ENCODE assay signal across 24 cellular contexts in genomic region chr14:61391119-61391518, GRCh38.
A peak's percentile ranks its signal among the peaks of the same experiment; 100 is the strongest.
DNase-seq lines count a peak whose midpoint lies in the region; ATAC-seq and TF ChIP-seq lines count a peak whose summit lies in the region.
"Had no signal": no experiment of that assay in that cellular context is flagged by ENCODE, and none has a peak within 500 bp of the region (broad histone marks: within the 10 kb centered on the region; RNA-seq: fewer than 3 reads in every experiment).

No MANE protein-coding gene starts in this region.

- BruUV-seq in PC-9 (replicated peaks; lab: Mats Ljungman, UMichigan): no TSS peak

- CTCF ChIA-PET in activated CD4-positive, alpha-beta T cell treated with anti-CD3 and anti-CD28 coated beads for 36 hours (lab: Charles Lee): interaction anchor here (0.6 to 1.9 kb wide), 5 partner anchors 9 to 468 kb away, joined by 3 to 9 read pairs (median 3); no protein-coding TSS in a partner anchor
- CTCF ChIA-PET in CD4-positive, alpha-beta T cell (lab: Charles Lee): interaction anchor here (1.2 kb wide), 1 partner anchor 12 kb away, joined by 3 read pairs; no protein-coding TSS in a partner anchor
- CTCF ChIA-PET in PC-9 (lab: Charles Lee): no interaction called here

- H3K4me3 Mint-ChIP-seq in activated CD4-positive, alpha-beta T cell treated with anti-CD3 and anti-CD28 coated beads for 36 hours: peak overlapping the region; percentile 67
- H3K4me3 Mint-ChIP-seq in CD4-positive, alpha-beta T cell: peak overlapping the region; percentile 74
- peak overlapping the region; percentile 75 for H3K4me3 Mint-ChIP-seq in activated naive CD8-positive, alpha-beta T cell treated with anti-CD3 and anti-CD28 coated beads, Interleukin-2, amount 50 U/mL, for 24 hours
- H3K4me3 Mint-ChIP-seq: H9, mesothelial cell of epicardium had no signal

- H3K27me3 ChIP-seq in CD4-positive, alpha-beta T cell (ENCODE audit: control insufficient read depth, insufficient read depth, low read length): no peaks in the 10 kb centered on the region
- no peaks in the 10 kb centered on the region for H3K27me3 ChIP-seq in PC-9 (ENCODE audit: insufficient read depth, low read depth)
- H3K27me3 ChIP-seq: upper lobe of left lung had no signal

- peaks cover 15% of the 10 kb centered on the region; the same call in 1 of the 2 replicates for H3K36me3 ChIP-seq in PC-9 (ENCODE audit: low read depth)
- H3K36me3 ChIP-seq: upper lobe of left lung, WERI-Rb-1 had no signal

- no peaks in the 10 kb centered on the region for H3K9me2 ChIP-seq in PC-9 (ENCODE audit: insufficient read depth)

- no peak for DNase-seq in activated CD4-positive, alpha-beta T cell treated with anti-CD3 and anti-CD28 coated beads for 36 hours
- no peak for DNase-seq in activated CD4-positive, alpha-beta T cell treated with anti-CD3 and anti-CD28 coated beads, Interleukin-2, amount 50 U/mL, for 48 hours
- no peak for DNase-seq in CD4-positive, alpha-beta T cell
- DNase-seq in PC-9 (no peak), NCI-H774 (lab: John Stamatoyannopoulos, UW) (no peak)
- DNase-seq in activated naive CD8-positive, alpha-beta T cell treated with anti-CD3 and anti-CD28 coated beads, Interleukin-2, amount 50 U/mL, for 24 hours: no peak
- DNase-seq: 8988T; activated CD8-positive, alpha-beta memory T cell treated with anti-CD3 and anti-CD28 coated beads for 24 hours; cortex of kidney; DMS79 treated with DMSO at 0.1 percent for 48 hours; H9; Karpas-422; left ventricle myocardium superior; MV-4-11; NCI-H146; NCI-H510A treated with DMSO at 0.1 percent for 48 hours; T-helper 9 cell; upper lobe of left lung; WERI-Rb-1 had no signal

- H3K4me1 Mint-ChIP-seq in activated CD4-positive, alpha-beta T cell treated with anti-CD3 and anti-CD28 coated beads for 36 hours: peaks cover 2% of the 10 kb centered on the region
- peaks cover 66% of the 10 kb centered on the region for H3K4me1 Mint-ChIP-seq in CD4-positive, alpha-beta T cell (ENCODE audit: low read depth)
- peaks cover 2% of the 10 kb centered on the region for H3K4me1 Mint-ChIP-seq in activated naive CD8-positive, alpha-beta T cell treated with anti-CD3 and anti-CD28 coated beads, Interleukin-2, amount 50 U/mL, for 24 hours

- no peak overlapping the region for H2AFZ ChIP-seq in PC-9

- H3K27ac ChIP-seq in CD4-positive, alpha-beta T cell (ENCODE audit: low read depth, low read length): peak overlapping the region; percentile 72
- H3K27ac ChIP-seq in PC-9: peak overlapping the region; percentile 97; the same call in 1 of the 2 replicates
- H3K27ac ChIP-seq: upper lobe of left lung, WERI-Rb-1 had no signal

- peaks cover 47% of the 10 kb centered on the region for H3F3A ChIP-seq in PC-9 (ENCODE audit: insufficient read depth, low read depth)

- no peaks in the 10 kb centered on the region for H4K20me1 ChIP-seq in PC-9 (ENCODE audit: insufficient read depth)

- H3K4me1 ChIP-seq in PC-9 (replicated peaks; ENCODE audit: insufficient read depth): peaks cover 51% of the 10 kb centered on the region

- H3K27me3 Mint-ChIP-seq in activated CD4-positive, alpha-beta T cell treated with anti-CD3 and anti-CD28 coated beads for 36 hours: no peaks in the 10 kb centered on the region
- H3K27me3 Mint-ChIP-seq in CD4-positive, alpha-beta T cell: no peaks in the 10 kb centered on the region
- H3K27me3 Mint-ChIP-seq in activated naive CD8-positive, alpha-beta T cell treated with anti-CD3 and anti-CD28 coated beads, Interleukin-2, amount 50 U/mL, for 24 hours: no peaks in the 10 kb centered on the region
- H3K27me3 Mint-ChIP-seq: naive thymus-derived CD8-positive, alpha-beta T cell had no signal

- no peak for TF ChIP-seq CTCF in CD4-positive, alpha-beta T cell (IDR thresholded peaks at IDR 0.05)
- no peak for TF ChIP-seq CTCF in PC-9 (conservative IDR thresholded peaks at IDR 0.05)

- POLR2A ChIA-PET in activated CD4-positive, alpha-beta T cell treated with anti-CD3 and anti-CD28 coated beads for 36 hours (lab: Charles Lee): no interaction called here
- POLR2A ChIA-PET in CD4-positive, alpha-beta T cell (lab: Charles Lee): interaction anchor here (0.6 to 4.4 kb wide), 11 partner anchors 8 to 80 kb away, joined by 3 to 40 read pairs (median 5); partner anchors contain the start of gene PRKCH
- POLR2A ChIA-PET in PC-9 (lab: Charles Lee; ENCODE audit: unreplicated experiment): interaction anchor here (0.6 kb wide), 1 partner anchor 994 kb away, joined by 5 read pairs; no protein-coding TSS in a partner anchor

- H3K9me3 Mint-ChIP-seq in activated CD4-positive, alpha-beta T cell treated with anti-CD3 and anti-CD28 coated beads for 36 hours (ENCODE audit: low read depth): no peaks in the 10 kb centered on the region
- H3K9me3 Mint-ChIP-seq in CD4-positive, alpha-beta T cell: no peaks in the 10 kb centered on the region
- no peaks in the 10 kb centered on the region for H3K9me3 Mint-ChIP-seq in activated naive CD8-positive, alpha-beta T cell treated with anti-CD3 and anti-CD28 coated beads, Interleukin-2, amount 50 U/mL, for 24 hours
- H3K9me3 Mint-ChIP-seq: H9; mesothelial cell of epicardium; naive thymus-derived CD8-positive, alpha-beta T cell had no signal

- no peaks in the 10 kb centered on the region for H3K9me3 ChIP-seq in CD4-positive, alpha-beta T cell (ENCODE audit: control insufficient read depth, low read length)
- no peaks in the 10 kb centered on the region for H3K9me3 ChIP-seq in PC-9 (ENCODE audit: insufficient read depth, low read depth)
- H3K9me3 ChIP-seq: upper lobe of left lung had no signal

- no peak overlapping the region for H3K4me3 ChIP-seq in PC-9
- H3K4me3 ChIP-seq: skin epidermis, upper lobe of left lung had no signal

- intact Hi-C loops in activated CD4-positive, alpha-beta T cell treated with anti-CD3 and anti-CD28 coated beads for 36 hours (cut with DNase I, micrococcal nuclease): loop anchor here (2.0 kb wide), 2 partner anchors 16 to 48 kb away; no protein-coding TSS in a partner anchor
- intact Hi-C loops in CD4-positive, alpha-beta T cell (cut with DNase I, micrococcal nuclease): loop anchor here in 1 of 2 experiments (1.0 kb wide), 1 partner anchor 12 kb away; no protein-coding TSS in a partner anchor
- intact Hi-C loops in PC-9 (cut with micrococcal nuclease; ENCODE audit: unreplicated experiment): no loop called here

- peaks cover 46% of the 10 kb centered on the region for H3K36me3 Mint-ChIP-seq in activated CD4-positive, alpha-beta T cell treated with anti-CD3 and anti-CD28 coated beads for 36 hours (ENCODE audit: low read depth)
- peaks cover 56% of the 10 kb centered on the region for H3K36me3 Mint-ChIP-seq in CD4-positive, alpha-beta T cell (ENCODE audit: low read depth)
- H3K36me3 Mint-ChIP-seq in activated naive CD8-positive, alpha-beta T cell treated with anti-CD3 and anti-CD28 coated beads, Interleukin-2, amount 50 U/mL, for 24 hours (ENCODE audit: low read depth): peaks cover 59% of the 10 kb centered on the region
- H3K36me3 Mint-ChIP-seq: mesothelial cell of epicardium had no signal

- no peak overlapping the region for H3K27ac Mint-ChIP-seq in activated CD4-positive, alpha-beta T cell treated with anti-CD3 and anti-CD28 coated beads for 36 hours
- no peak overlapping the region for H3K27ac Mint-ChIP-seq in CD4-positive, alpha-beta T cell
- H3K27ac Mint-ChIP-seq in activated naive CD8-positive, alpha-beta T cell treated with anti-CD3 and anti-CD28 coated beads, Interleukin-2, amount 50 U/mL, for 24 hours: no peak overlapping the region
- H3K27ac Mint-ChIP-seq: H9, mesothelial cell of epicardium had no signal

- no peak overlapping the region for H3K4me2 ChIP-seq in PC-9

- ATAC-seq in activated CD4-positive, alpha-beta T cell treated with anti-CD3 and anti-CD28 coated beads for 36 hours: no peak
- ATAC-seq in CD4-positive, alpha-beta T cell (ENCODE audit: poor library complexity): no peak
- no peak for ATAC-seq in activated naive CD8-positive, alpha-beta T cell treated with anti-CD3 and anti-CD28 coated beads, Interleukin-2, amount 50 U/mL, for 24 hours
- ATAC-seq in HG03025 (IDR thresholded peaks at IDR 0.05; ENCODE audit: low FRiP score, unreplicated experiment) (no peak), HG02642 (IDR thresholded peaks at IDR 0.05; ENCODE audit: poor library complexity, unreplicated experiment) (no peak)
- ATAC-seq: left ventricle myocardium superior had no signal

- H3K79me2 ChIP-seq in PC-9 (ENCODE audit: low read depth): peaks cover 59% of the 10 kb centered on the region
